Comparison of ENCODE assay signal across 18 cellular contexts in the genomic region with DNA sequence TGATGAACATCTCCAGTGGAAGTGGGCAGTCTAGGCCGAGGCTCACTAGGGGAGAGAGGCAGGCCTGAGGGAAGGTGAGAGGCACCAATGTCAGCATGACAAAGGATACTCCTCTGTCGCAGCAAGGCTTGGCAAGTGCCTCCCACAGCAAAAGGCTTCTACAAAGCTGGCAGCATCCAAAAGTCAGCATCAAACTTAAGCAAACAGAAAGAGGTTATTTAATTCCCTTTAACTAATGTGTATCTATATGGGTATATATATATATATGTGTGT. TPM values are rescaled to one million over a fixed set of nuclear protein-coding genes. Genes with fewer than 3 reads are reported as not detected.
DNase-seq lines count a peak whose midpoint lies in the region; ATAC-seq, FAIRE-seq and TF ChIP-seq lines count a peak whose summit lies in the region.
"Had no signal": no experiment of that assay in that cellular context is flagged by ENCODE, and none has a peak within 500 bp of the region (broad histone marks: within the 10 kb centered on the region; RNA-seq: fewer than 3 reads in every experiment).

No MANE protein-coding gene starts in this region.

- in situ Hi-C loops in astrocyte of the spinal cord (cut with HindIII; ENCODE audit: low sequenced_read_pairs) = no loop called here

- H3K36me3 Mint-ChIP-seq in CD8-positive, alpha-beta memory T cell = no peaks in the 10 kb centered on the region
- H3K36me3 Mint-ChIP-seq in immature natural killer cell = no peaks in the 10 kb centered on the region
- H3K36me3 Mint-ChIP-seq in endothelial cell (ENCODE audit: low read depth, unreplicated experiment) = no peaks in the 10 kb centered on the region

- H3K4me3 ChIP-seq in CD8-positive, alpha-beta memory T cell (ENCODE audit: low read length) = no peak overlapping the region
- no peak overlapping the region for H3K4me3 ChIP-seq in HUES48 (ENCODE audit: low read depth, low read length)
- H3K4me3 ChIP-seq in astrocyte of the spinal cord (ENCODE audit: low read depth, low read length) = no peak overlapping the region
- no peak overlapping the region for H3K4me3 ChIP-seq in small intestine (ENCODE audit: low read depth in 1 of 2, low read length in 2 of 2)
- H3K4me3 ChIP-seq: GM23248 had no signal

- FAIRE-seq in small intestine (lab: Jason Lieb, UNC) = no peak
- FAIRE-seq: D721Med, GM19239 had no signal

- H3K27me3 ChIP-seq in CD8-positive, alpha-beta memory T cell (ENCODE audit: insufficient read depth, low read length, poor library complexity, severe bottlenecking) = no peaks in the 10 kb centered on the region
- H3K27me3 ChIP-seq in HUES48 (ENCODE audit: control insufficient read depth, insufficient read depth, low read length) = no peaks in the 10 kb centered on the region
- no peaks in the 10 kb centered on the region for H3K27me3 ChIP-seq in small intestine (ENCODE audit: control insufficient read depth in 2 of 2, insufficient read depth in 2 of 2, low read length in 2 of 2)

- H3K27me3 Mint-ChIP-seq in CD8-positive, alpha-beta memory T cell = peaks cover 0 to 2% of the 10 kb centered on the region in 2 donors
- peaks cover 7 to 15% (median 10%) of the 10 kb centered on the region in 3 donors for H3K27me3 Mint-ChIP-seq in immature natural killer cell (ENCODE audit: low read depth in 3 of 3)
- peaks cover 2% of the 10 kb centered on the region for H3K27me3 Mint-ChIP-seq in endothelial cell (ENCODE audit: unreplicated experiment)

- H3K27ac Mint-ChIP-seq in CD8-positive, alpha-beta memory T cell = peak overlapping the region in 5 of 8 donors; percentile 12 to 72 (median 55)
- H3K27ac Mint-ChIP-seq in immature natural killer cell (peak overlapping the region in 4 of 6 donors; percentile 19 to 98 (median 65)), endothelial cell (ENCODE audit: unreplicated experiment) (no peak overlapping the region)
- H3K27ac Mint-ChIP-seq: HFFc6 had no signal

- H3K36me3 ChIP-seq in CD8-positive, alpha-beta memory T cell (ENCODE audit: insufficient read depth, low read length) = no peaks in the 10 kb centered on the region
- no peaks in the 10 kb centered on the region for H3K36me3 ChIP-seq in HUES48 (ENCODE audit: control insufficient read depth, insufficient read depth, low read length)
- no peaks in the 10 kb centered on the region for H3K36me3 ChIP-seq in small intestine (ENCODE audit: control insufficient read depth in 2 of 2, insufficient read depth in 2 of 2, low read length in 2 of 2)

- no peak for ATAC-seq in HG03432 (IDR thresholded peaks at IDR 0.05; ENCODE audit: unreplicated experiment)

- no peak overlapping the region for H3K9ac ChIP-seq in HUES48 (ENCODE audit: low read depth, low read length)
- H3K9ac ChIP-seq: GM23248 had no signal

- H3K4me3 Mint-ChIP-seq in CD8-positive, alpha-beta memory T cell = no peak overlapping the region
- H3K4me3 Mint-ChIP-seq in immature natural killer cell (no peak overlapping the region), endothelial cell (ENCODE audit: unreplicated experiment) (no peak overlapping the region)
- H3K4me3 Mint-ChIP-seq: HFFc6 had no signal

- H3K9me3 ChIP-seq in CD8-positive, alpha-beta memory T cell (ENCODE audit: low read length) = no peaks in the 10 kb centered on the region
- H3K9me3 ChIP-seq in HUES48 (ENCODE audit: control insufficient read depth, insufficient read depth, low read length) (no peaks in the 10 kb centered on the region), small intestine (ENCODE audit: control insufficient read depth, low read depth) (no peaks in the 10 kb centered on the region)

- POLR2A ChIA-PET in CD8-positive, alpha-beta memory T cell (lab: Charles Lee) = no interaction called here

- CTCF ChIA-PET in CD8-positive, alpha-beta memory T cell (lab: Charles Lee) = no interaction called here

- H3K27ac ChIP-seq in CD8-positive, alpha-beta memory T cell (ENCODE audit: low read depth, low read length) = no peak overlapping the region
- peak overlapping the region; percentile 35 for H3K27ac ChIP-seq in HUES48 (ENCODE audit: low read depth, low read length)
- no peak overlapping the region for H3K27ac ChIP-seq in small intestine (ENCODE audit: low read depth in 1 of 2, low read length in 1 of 2)
- H3K27ac ChIP-seq: GM23248 had no signal

- peaks cover 16% of the 10 kb centered on the region for H3K4me1 ChIP-seq in CD8-positive, alpha-beta memory T cell (ENCODE audit: insufficient read depth, low read length)
- H3K4me1 ChIP-seq in HUES48 (ENCODE audit: control insufficient read depth, insufficient read depth, low read length) (peaks cover 8% of the 10 kb centered on the region), small intestine (ENCODE audit: control insufficient read depth in 2 of 2, insufficient read depth in 1 of 2, low read depth in 1 of 2, low read length in 1 of 2) (peaks cover 3 to 5% of the 10 kb centered on the region in 2 donors)

- no peak for DNase-seq in CD8-positive, alpha-beta memory T cell
- peak; percentile 5 for DNase-seq in astrocyte of the spinal cord (ENCODE audit: low read depth, low spot score)
- no peak for DNase-seq in immature natural killer cell
- DNase-seq in endothelial cell (ENCODE audit: low spot score) = no peak
- DNase-seq in small intestine = no peak
- no peak for DNase-seq in NCI-H1436 treated with DMSO at 0.1 percent for 48 hours (lab: John Stamatoyannopoulos, UW)
- DNase-seq: DMS79 treated with DMSO at 0.1 percent for 48 hours, GF-D8, NCI-H1436, NCI-H2081, NCI-H510A treated with DMSO at 0.1 percent for 48 hours, SIG-M5 had no signal

- WGBS in small intestine, 3 donors = 83 to 87% (median 84%) methylated on average over 2 of the region's 2 CpGs

- H3K4me1 Mint-ChIP-seq in CD8-positive, alpha-beta memory T cell = peaks cover 19 to 26% (median 26%) of the 10 kb centered on the region in 3 donors
- H3K4me1 Mint-ChIP-seq in immature natural killer cell (peaks cover 17 to 26% of the 10 kb centered on the region in 2 donors), endothelial cell (ENCODE audit: unreplicated experiment) (peaks cover 28% of the 10 kb centered on the region)

- TF ChIP-seq CTCF in astrocyte of the spinal cord (IDR thresholded peaks at IDR 0.05; ENCODE audit: low read depth, low read length) (no peak), endothelial cell (IDR thresholded peaks at IDR 0.05; ENCODE audit: unreplicated experiment) (no peak)

- H3K9me3 Mint-ChIP-seq in CD8-positive, alpha-beta memory T cell = no peaks in the 10 kb centered on the region
- no peaks in the 10 kb centered on the region for H3K9me3 Mint-ChIP-seq in immature natural killer cell
- H3K9me3 Mint-ChIP-seq in endothelial cell (ENCODE audit: unreplicated experiment) = no peaks in the 10 kb centered on the region
- H3K9me3 Mint-ChIP-seq: HFFc6 had no signal

RNA-seq across cellular contexts. Expression of gene NIFK, which starts 41.6 kb away (rescaled TPM):
- 100 to 1,000 TPM; 167 to 169 TPM for total RNA-seq in CD8-positive, alpha-beta memory T cell
- 54.4 TPM for polyA plus RNA-seq in CD8-positive, alpha-beta memory T cell
- polyA plus RNA-seq in immature natural killer cell (10 to 100 TPM; 35.6 to 67.4 (median 39.8) TPM), small intestine (10 to 100 TPM; 12.1 to 39.6 (median 21.9) TPM)
- 153 TPM for total RNA-seq in endothelial cell (ENCODE audit: unreplicated experiment)

RNA-seq across cellular contexts. Expression of gene CLASP1, which starts 45.9 kb away (rescaled TPM):
- 10 to 100 TPM; 62.6 to 66.0 TPM for total RNA-seq in CD8-positive, alpha-beta memory T cell
- 22.2 TPM for polyA plus RNA-seq in CD8-positive, alpha-beta memory T cell
- polyA plus RNA-seq in immature natural killer cell (10 to 100 TPM in 2 of 3 donors, 1 to 10 TPM in 1; 7.4 to 46.8 (median 22.0) TPM), small intestine (10 to 100 TPM in 1 of 3 donors, 1 to 10 TPM in 2; 3.5 to 10.9 (median 6.3) TPM)
- total RNA-seq in endothelial cell (ENCODE audit: unreplicated experiment) = 95.1 TPM
